ENCODE assay signal across 9 cellular contexts in the genomic region with DNA sequence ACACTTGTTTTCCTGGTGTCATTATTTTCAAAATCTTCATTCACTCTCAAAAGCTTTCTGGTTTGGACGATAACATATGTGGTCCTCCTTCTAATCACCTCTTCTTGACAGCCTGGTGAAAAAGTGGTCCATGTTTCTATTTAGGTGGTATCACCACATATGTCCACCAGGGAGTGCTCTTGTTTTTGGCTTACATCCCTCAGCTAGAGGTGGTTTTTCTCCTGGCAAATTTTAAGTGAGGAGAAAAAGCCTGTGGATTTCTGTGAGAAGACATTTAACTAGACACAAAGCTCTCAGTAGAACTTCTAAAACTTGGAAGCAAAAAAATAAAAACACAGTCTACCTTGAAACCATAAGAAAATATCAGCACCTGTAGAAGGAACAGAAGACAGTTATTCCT. TPM values are rescaled to one million over a fixed set of nuclear protein-coding genes. Genes with fewer than 3 reads are reported as not detected.
DNase-seq lines count a peak whose midpoint lies in the region; ATAC-seq and TF ChIP-seq lines count a peak whose summit lies in the region.
"Had no signal": no experiment of that assay in that cellular context is flagged by ENCODE, and none has a peak within 500 bp of the region (broad histone marks: within the 10 kb centered on the region; RNA-seq: fewer than 3 reads in every experiment).

No MANE protein-coding gene starts in this region.

- no peaks in the 10 kb centered on the region for H3K4me1 ChIP-seq in endodermal cell (ENCODE audit: control insufficient read depth, insufficient read depth, low read length)

- H3K4me1 Mint-ChIP-seq in endodermal cell: peaks cover 3% of the 10 kb centered on the region

- no peak overlapping the region for H3K4me3 Mint-ChIP-seq in endodermal cell
- H3K4me3 Mint-ChIP-seq: stimulated activated naive CD8-positive, alpha-beta T cell treated with anti-CD3 and anti-CD28 coated beads, Interleukin-15, Interleukin-2, amounts not matched to agents 100 ng/mL and 50 ng/mL, for 24 hours had no signal

- no peak overlapping the region for H3K9ac ChIP-seq in endodermal cell (ENCODE audit: extremely low read depth, low read length, poor library complexity, severe bottlenecking)

- DNase-seq in AG08396 (ENCODE audit: low spot score): peak; percentile 17
- DNase-seq in NCI-H446 treated with DMSO at 0.1 percent for 48 hours (lab: John Stamatoyannopoulos, UW): peak; percentile 28
- DNase-seq in endodermal cell: no peak
- DNase-seq in pons (ENCODE audit: low spot score): peak; percentile 8
- DNase-seq in coronary artery (ENCODE audit: low spot score): no peak
- DNase-seq in kidney glomerular epithelial cell (lab: John Stamatoyannopoulos, UW): no peak

- WGBS in endodermal cell (ENCODE audit: insufficient coverage in 1 of 2, insufficient read length in 1 of 2), 2 experiments: 30% methylated on average over 1 of the region's 1 CpG; no CpG with 5 or more reads in 1 of the 2 experiments

- no peaks in the 10 kb centered on the region for H3K36me3 ChIP-seq in endodermal cell (ENCODE audit: control insufficient read depth, insufficient read depth, low read length)

- no peaks in the 10 kb centered on the region for H3K27me3 ChIP-seq in endodermal cell (ENCODE audit: control insufficient read depth, insufficient read depth, low read length, poor library complexity, severe bottlenecking)

- H3K27ac Mint-ChIP-seq in endodermal cell: no peak overlapping the region
- H3K27ac Mint-ChIP-seq: stimulated activated naive CD8-positive, alpha-beta T cell treated with anti-CD3 and anti-CD28 coated beads, Interleukin-15, Interleukin-2, amounts not matched to agents 100 ng/mL and 50 ng/mL, for 24 hours had no signal

- H3K27me3 Mint-ChIP-seq in endodermal cell (ENCODE audit: insufficient read depth): no peaks in the 10 kb centered on the region

- H3K9me3 Mint-ChIP-seq in endodermal cell: peaks cover 30% of the 10 kb centered on the region
- H3K9me3 Mint-ChIP-seq: stimulated activated naive CD8-positive, alpha-beta T cell treated with anti-CD3 and anti-CD28 coated beads, Interleukin-15, Interleukin-2, amounts not matched to agents 100 ng/mL and 50 ng/mL, for 24 hours had no signal

- ATAC-seq in GM19468 (IDR thresholded peaks at IDR 0.05; ENCODE audit: extremely low read depth, unreplicated experiment) (peak; percentile 39), HG02763 (IDR thresholded peaks at IDR 0.05; ENCODE audit: unreplicated experiment) (no peak)

- H3K27ac ChIP-seq in endodermal cell (ENCODE audit: low read depth, low read length) (no peak overlapping the region), coronary artery (no peak overlapping the region)

- H3K4me3 ChIP-seq in endodermal cell (ENCODE audit: low read length) (no peak overlapping the region), coronary artery (no peak overlapping the region)

- H3K36me3 Mint-ChIP-seq in endodermal cell (ENCODE audit: low read depth): no peaks in the 10 kb centered on the region

- H3K9me3 ChIP-seq in endodermal cell (ENCODE audit: control insufficient read depth, low read length): no peaks in the 10 kb centered on the region

- TF ChIP-seq CTCF in endodermal cell (conservative IDR thresholded peaks at IDR 0.05) (peak; percentile 80), coronary artery (IDR thresholded peaks at IDR 0.05) (no peak)

RNA-seq across cellular contexts. Expression of gene FRMPD4, which starts 58.0 kb away (rescaled TPM):
- total RNA-seq in endodermal cell: under 1 TPM; 0.09 to 0.81 TPM
- polyA plus RNA-seq in endodermal cell (2013, experiment 1 of 2): 0.21 TPM
- polyA plus RNA-seq in endodermal cell (2013, experiment 2 of 2): 0.17 TPM

Comparison
In these comparisons a context has a peak if more than half of its experiments do, and no peak if none do; other contexts are left out.
1. DNase-seq: peak in AG08396 (single experiment), NCI-H446 treated with DMSO at 0.1 percent for 48 hours (single experiment) and pons (single experiment); none in endodermal cell (single experiment), coronary artery (single experiment) and kidney glomerular epithelial cell (single experiment).